Comparison of ENCODE assay signal across 14 cellular contexts in the genomic region with DNA sequence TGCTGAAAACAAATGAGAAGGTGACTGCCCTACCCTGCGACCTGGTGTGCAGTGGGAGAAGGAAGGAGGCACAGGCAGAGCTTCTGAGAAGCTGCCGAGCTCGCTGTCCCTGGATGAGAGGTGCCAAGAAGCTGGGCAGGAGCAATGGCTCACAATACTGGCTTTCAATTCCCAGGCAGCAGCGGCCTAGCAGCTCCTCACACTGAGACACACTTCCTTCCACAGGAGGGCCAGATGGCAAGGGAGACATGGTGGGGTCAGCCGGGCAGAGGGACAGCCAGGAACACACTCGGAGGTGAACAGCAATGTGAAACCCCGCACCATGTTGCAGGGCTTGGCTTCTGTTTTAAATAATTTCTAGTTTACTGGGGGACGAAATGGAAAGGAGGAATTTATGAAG.
DNase-seq lines count a peak whose midpoint lies in the region; FAIRE-seq and TF ChIP-seq lines count a peak whose summit lies in the region.
"Had no signal": no experiment of that assay in that cellular context is flagged by ENCODE, and none has a peak within 500 bp of the region (broad histone marks: within the 10 kb centered on the region; RNA-seq: fewer than 3 reads in every experiment).

No MANE protein-coding gene starts in this region.

- TF ChIP-seq CTCF in WERI-Rb-1 (IDR thresholded peaks at IDR 0.05; ENCODE audit: low read depth, low read length) (no peak), H1 (IDR thresholded peaks at IDR 0.05; ENCODE audit: control extremely low read depth in 1 of 3, insufficient read depth in 1 of 3, low read depth in 1 of 3, low read length in 3 of 3) (no peak), Caco-2 (IDR thresholded peaks at IDR 0.05; ENCODE audit: insufficient read depth in 1 of 2, low read depth in 1 of 2, low read length in 1 of 2, severe bottlenecking in 1 of 2, unreplicated experiment in 1 of 2) (no peak)

- no peak overlapping the region for H3K9ac ChIP-seq in H1 (replicated peaks in 1 of 4; ENCODE audit: extremely low read depth in 1 of 4, low read depth in 3 of 4, low read length in 3 of 4)
- H3K9ac ChIP-seq: BLaER1 had no signal

- POLR2A ChIA-PET in H1 (lab: Charles Lee; ENCODE audit: partially characterized antibody) (no interaction called here), Caco-2 (lab: Charles Lee) (no interaction called here)

- no peak overlapping the region for H2BK15ac ChIP-seq in H1 (ENCODE audit: low read length)

- no peak overlapping the region for H3K18ac ChIP-seq in H1 (ENCODE audit: extremely low read depth, low read length)

- no peak overlapping the region for H2AFZ ChIP-seq in H1 (ENCODE audit: low read length)
- H2AFZ ChIP-seq: GM23338 had no signal

- no peak overlapping the region for H3K56ac ChIP-seq in H1 (replicated peaks; ENCODE audit: insufficient read length, low read depth, low read length)

- H3K27me3 ChIP-seq in WERI-Rb-1 (ENCODE audit: insufficient read depth, low read depth, severe bottlenecking) (no peaks in the 10 kb centered on the region), H1 (replicated peaks in 1 of 4; ENCODE audit: control insufficient read depth in 3 of 4, extremely low read depth in 1 of 4, insufficient read depth in 3 of 4, low read length in 3 of 4) (no peaks in the 10 kb centered on the region; a peak in 1 of 7 replicates), Caco-2 (replicated peaks; ENCODE audit: control insufficient read depth, insufficient read depth, low read length) (no peaks in the 10 kb centered on the region; the same call in 1 of the 2 replicates)
- H3K27me3 ChIP-seq: BLaER1 had no signal

- peak; percentile 55 for DNase-seq in NCI-H2227 (lab: John Stamatoyannopoulos, UW; ENCODE audit: unreplicated experiment)
- DNase-seq in NCI-H2227 treated with DMSO at 0.1 percent for 48 hours (lab: John Stamatoyannopoulos, UW): no peak
- DNase-seq in WERI-Rb-1: peak; percentile 64
- no peak for DNase-seq in H1 (ENCODE audit: low read depth in 1 of 2, low spot score in 2 of 2)
- no peak for DNase-seq in KG1 (lab: John Stamatoyannopoulos, UW)
- no peak for DNase-seq in Caco-2
- DNase-seq: CD8-positive, alpha-beta memory T cell; DMS79; H9 had no signal

- no peaks in the 10 kb centered on the region for H3K79me1 ChIP-seq in H1 (ENCODE audit: low read depth, low read length)

- WGBS in H1 (ENCODE audit: extremely low coverage in 1 of 2, insufficient coverage in 1 of 2, insufficient read length in 1 of 2, insufficient replicate concordance in 2 of 2, low coverage in 1 of 2, low lambda C conversion rate in 2 of 2, missing lambda C conversion rate in 1 of 2), 2 experiments: 86% methylated on average over 8 of the region's 8 CpGs; no CpG with 5 or more reads in 1 of the 2 experiments

- H2BK120ac ChIP-seq in H1 (replicated peaks; ENCODE audit: low read depth, low read length): no peak overlapping the region

- TF ChIP-seq EP300 in H1 (IDR thresholded peaks at IDR 0.05; ENCODE audit: borderline replicate concordance in 1 of 2, low read depth in 2 of 2, low read length in 2 of 2): no peak

- H3K27ac ChIP-seq in WERI-Rb-1 (peak overlapping the region; percentile 31), H1 (ENCODE audit: low read depth, low read length) (no peak overlapping the region)
- H3K27ac ChIP-seq: A549, BLaER1 had no signal

- H3K4me3 Mint-ChIP-seq in Caco-2 (ENCODE audit: unreplicated experiment): no peak overlapping the region
- H3K4me3 Mint-ChIP-seq: CD8-positive, alpha-beta memory T cell; GM23338; H9 had no signal

- H3K4me1 ChIP-seq in H1 (replicated peaks in 1 of 4; ENCODE audit: control insufficient read depth in 3 of 4, insufficient read depth in 4 of 4, low read length in 3 of 4) (no peaks in the 10 kb centered on the region), Caco-2 (peaks cover 13% of the 10 kb centered on the region)
- H3K4me1 ChIP-seq: A549, BLaER1 had no signal

- BruUV-seq in Caco-2 (replicated peaks; lab: Mats Ljungman, UMichigan): no TSS peak

- intact Hi-C loops in Caco-2 (cut with micrococcal nuclease; ENCODE audit: unreplicated experiment): no loop called here

- H3K27ac Mint-ChIP-seq in Caco-2 (ENCODE audit: unreplicated experiment): no peak overlapping the region
- H3K27ac Mint-ChIP-seq: CD8-positive, alpha-beta memory T cell; GM23338; H9 had no signal

- no peak overlapping the region for H4K5ac ChIP-seq in H1 (ENCODE audit: insufficient read length, low read depth, low read length)

- no peak for FAIRE-seq in H1 (lab: Jason Lieb, UNC)
- FAIRE-seq: A549, G401.6, GM12892 had no signal

- no peak overlapping the region for H3K4me2 ChIP-seq in H1 (ENCODE audit: insufficient read depth in 1 of 2, low read depth in 2 of 2, low read length in 2 of 2)
- H3K4me2 ChIP-seq: A549, BLaER1, GM23338 had no signal

- H4K20me1 ChIP-seq in H1 (replicated peaks in 1 of 2; ENCODE audit: control insufficient read depth in 1 of 2, insufficient read depth in 2 of 2, low read length in 2 of 2): peaks cover 0 to 2% of the 10 kb centered on the region in 2 experiments
- H4K20me1 ChIP-seq: BLaER1 had no signal

- no peaks in the 10 kb centered on the region for H3K79me2 ChIP-seq in H1 (ENCODE audit: control insufficient read depth in 1 of 2, insufficient read depth in 2 of 2, low read length in 2 of 2)

- H3K4me3 ChIP-seq in WERI-Rb-1 (ENCODE audit: low read depth, low read length) (no peak overlapping the region), H1 (ENCODE audit: extremely low read depth in 1 of 4, insufficient read depth in 2 of 4, low read depth in 3 of 4, low read length in 4 of 4) (no peak overlapping the region), Caco-2 (ENCODE audit: low read depth, low read length) (no peak overlapping the region)
- H3K4me3 ChIP-seq: A549, BLaER1, GM23338 had no signal

- H3K4me1 Mint-ChIP-seq in Caco-2 (ENCODE audit: low read depth, unreplicated experiment): peaks cover 9% of the 10 kb centered on the region
- H3K4me1 Mint-ChIP-seq: CD8-positive, alpha-beta memory T cell; GM23338; H9 had no signal

- H3K36me3 Mint-ChIP-seq in Caco-2 (ENCODE audit: insufficient read depth, unreplicated experiment): no peaks in the 10 kb centered on the region
- H3K36me3 Mint-ChIP-seq: CD8-positive, alpha-beta memory T cell had no signal

- TF ChIP-seq POLR2A in H1 (IDR thresholded peaks at IDR 0.05; ENCODE audit: control extremely low read depth in 1 of 2, low read depth in 2 of 2, low read length in 2 of 2): no peak

- no peak overlapping the region for H3K23ac ChIP-seq in H1 (ENCODE audit: insufficient read length)

- CTCF ChIA-PET in H1 (lab: Charles Lee; ENCODE audit: partially characterized antibody) (interaction anchor here (1.0 to 1.8 kb wide), 2 partner anchors 18 to 315 kb away, joined by 3 to 5 read pairs; a partner anchor contains a TSS), Caco-2 (lab: Charles Lee) (no interaction called here)

- H3K27me3 Mint-ChIP-seq in Caco-2 (ENCODE audit: insufficient read depth, unreplicated experiment): peaks cover 7% of the 10 kb centered on the region

- no peak for TF ChIP-seq RAD21 in H1 (IDR thresholded peaks at IDR 0.05 in 1 of 2, conservative IDR thresholded peaks at IDR 0.05 in 1 of 2; ENCODE audit: low read depth in 2 of 2, low read length in 2 of 2)

- H3K9me3 ChIP-seq in WERI-Rb-1 (ENCODE audit: severe bottlenecking): no peaks in the 10 kb centered on the region
- no peaks in the 10 kb centered on the region for H3K9me3 ChIP-seq in H1 (ENCODE audit: insufficient read depth in 2 of 2, low read depth in 1 of 2, low read length in 1 of 2)
- H3K9me3 ChIP-seq in Caco-2: no peaks in the 10 kb centered on the region
- H3K9me3 ChIP-seq: A549, BLaER1 had no signal

- H3K9me3 Mint-ChIP-seq in Caco-2 (ENCODE audit: unreplicated experiment): no peaks in the 10 kb centered on the region
- H3K9me3 Mint-ChIP-seq: GM23338, H9 had no signal

- no peaks in the 10 kb centered on the region for H3K23me2 ChIP-seq in H1 (ENCODE audit: low read depth, low read length)

- no peak overlapping the region for H3K4ac ChIP-seq in H1 (replicated peaks; ENCODE audit: insufficient read length, low read depth, low read length)

- peak overlapping the region; percentile 20; the same call in 1 of the 2 replicates for H2BK5ac ChIP-seq in H1 (ENCODE audit: low read depth, low read length)

- no peak overlapping the region for H4K8ac ChIP-seq in H1 (ENCODE audit: extremely low read depth, insufficient read depth, low read length)

- H2BK12ac ChIP-seq in H1 (ENCODE audit: low read depth, low read length): no peak overlapping the region

- H4K91ac ChIP-seq in H1 (replicated peaks; ENCODE audit: insufficient read length, low read length): no peak overlapping the region

- no peak overlapping the region for H3K14ac ChIP-seq in H1 (ENCODE audit: insufficient read length)

- H3K36me3 ChIP-seq in WERI-Rb-1 (no peaks in the 10 kb centered on the region), H1 (ENCODE audit: control insufficient read depth in 2 of 4, insufficient read depth in 4 of 4, low read length in 3 of 4) (no peaks in the 10 kb centered on the region), Caco-2 (ENCODE audit: control insufficient read depth, insufficient read depth, low read length) (no peaks in the 10 kb centered on the region)
- H3K36me3 ChIP-seq: BLaER1 had no signal

- H2AK5ac ChIP-seq in H1 (ENCODE audit: low read depth, low read length): no peak overlapping the region

- H2BK20ac ChIP-seq in H1 (ENCODE audit: low read length): no peak overlapping the region

TF ChIP-seq in H1, 55 proteins besides CTCF, POLR2A, EP300 and RAD21:
- TF ChIP-seq EZH2 (IDR thresholded peaks at IDR 0.05; ENCODE audit: low read depth, low read length, severe bottlenecking) (no peak), TAF7 (optimal IDR thresholded peaks at IDR 0.05; ENCODE audit: borderline replicate concordance, low read depth, low read length) (no peak), GABPA (IDR thresholded peaks at IDR 0.05; ENCODE audit: borderline replicate concordance, insufficient read depth, low read length) (no peak), SP4 (IDR thresholded peaks at IDR 0.05; ENCODE audit: low read length) (no peak), GTF2F1 (IDR thresholded peaks at IDR 0.05; ENCODE audit: borderline replicate concordance, low read depth, low read length) (no peak), TEAD4 (IDR thresholded peaks at IDR 0.05; ENCODE audit: low read depth, low read length) (no peak), SIN3A (conservative IDR thresholded peaks at IDR 0.05 in 1 of 2, IDR thresholded peaks at IDR 0.05 in 1 of 2; ENCODE audit: low read depth in 1 of 2, low read length in 2 of 2) (no peak), TCF12 (IDR thresholded peaks at IDR 0.05; ENCODE audit: low read depth, low read length) (no peak)
TF ChIP-seq in H1: peak in this region for 0.

Comparison
In these comparisons a context has a peak if more than half of its experiments do, and no peak if none do; other contexts are left out.
1. DNase-seq: peak in NCI-H2227 (single experiment) and WERI-Rb-1 (single experiment); none in NCI-H2227 treated with DMSO at 0.1 percent for 48 hours (single experiment), H1 (0 of 2), KG1 (single experiment) and Caco-2 (0 of 2).